ENCODE assay signal across 1 cellular context in genomic region chr12:29148958-29149690, GRCh38.
TF ChIP-seq lines count a peak whose summit lies in the region.

Gene FAR2, plus strand, starts transcription at chr12:29149278. Its CDS starts 121,172 bp downstream, at chr12:29270450.

TF ChIP-seq in K562, 482 proteins besides CTCF, POLR2A, EP300 and RAD21 (continued from another document and continues in another):
- TF ChIP-seq, protein P1, sequence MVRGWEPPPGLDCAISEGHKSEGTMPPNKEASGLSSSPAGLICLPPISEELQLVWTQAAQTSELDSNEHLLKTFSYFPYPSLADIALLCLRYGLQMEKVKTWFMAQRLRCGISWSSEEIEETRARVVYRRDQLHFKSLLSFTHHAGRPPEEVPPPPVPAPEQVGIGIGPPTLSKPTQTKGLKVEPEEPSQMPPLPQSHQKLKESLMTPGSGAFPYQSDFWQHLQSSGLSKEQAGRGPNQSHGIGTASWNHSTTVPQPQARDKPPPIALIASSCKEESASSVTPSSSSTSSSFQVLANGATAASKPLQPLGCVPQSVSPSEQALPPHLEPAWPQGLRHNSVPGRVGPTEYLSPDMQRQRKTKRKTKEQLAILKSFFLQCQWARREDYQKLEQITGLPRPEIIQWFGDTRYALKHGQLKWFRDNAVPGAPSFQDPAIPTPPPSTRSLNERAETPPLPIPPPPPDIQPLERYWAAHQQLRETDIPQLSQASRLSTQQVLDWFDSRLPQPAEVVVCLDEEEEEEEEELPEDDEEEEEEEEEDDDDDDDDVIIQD (CRISPR knock-in tag; IDR thresholded peaks at IDR 0.05) = no peak
- TF ChIP-seq PML (IDR thresholded peaks at IDR 0.05; ENCODE audit: low read length) = no peak
- TF ChIP-seq RBFOX2 (IDR thresholded peaks at IDR 0.05; ENCODE audit: low read depth, low read length) = peak; percentile 79
- TF ChIP-seq, protein P2, sequence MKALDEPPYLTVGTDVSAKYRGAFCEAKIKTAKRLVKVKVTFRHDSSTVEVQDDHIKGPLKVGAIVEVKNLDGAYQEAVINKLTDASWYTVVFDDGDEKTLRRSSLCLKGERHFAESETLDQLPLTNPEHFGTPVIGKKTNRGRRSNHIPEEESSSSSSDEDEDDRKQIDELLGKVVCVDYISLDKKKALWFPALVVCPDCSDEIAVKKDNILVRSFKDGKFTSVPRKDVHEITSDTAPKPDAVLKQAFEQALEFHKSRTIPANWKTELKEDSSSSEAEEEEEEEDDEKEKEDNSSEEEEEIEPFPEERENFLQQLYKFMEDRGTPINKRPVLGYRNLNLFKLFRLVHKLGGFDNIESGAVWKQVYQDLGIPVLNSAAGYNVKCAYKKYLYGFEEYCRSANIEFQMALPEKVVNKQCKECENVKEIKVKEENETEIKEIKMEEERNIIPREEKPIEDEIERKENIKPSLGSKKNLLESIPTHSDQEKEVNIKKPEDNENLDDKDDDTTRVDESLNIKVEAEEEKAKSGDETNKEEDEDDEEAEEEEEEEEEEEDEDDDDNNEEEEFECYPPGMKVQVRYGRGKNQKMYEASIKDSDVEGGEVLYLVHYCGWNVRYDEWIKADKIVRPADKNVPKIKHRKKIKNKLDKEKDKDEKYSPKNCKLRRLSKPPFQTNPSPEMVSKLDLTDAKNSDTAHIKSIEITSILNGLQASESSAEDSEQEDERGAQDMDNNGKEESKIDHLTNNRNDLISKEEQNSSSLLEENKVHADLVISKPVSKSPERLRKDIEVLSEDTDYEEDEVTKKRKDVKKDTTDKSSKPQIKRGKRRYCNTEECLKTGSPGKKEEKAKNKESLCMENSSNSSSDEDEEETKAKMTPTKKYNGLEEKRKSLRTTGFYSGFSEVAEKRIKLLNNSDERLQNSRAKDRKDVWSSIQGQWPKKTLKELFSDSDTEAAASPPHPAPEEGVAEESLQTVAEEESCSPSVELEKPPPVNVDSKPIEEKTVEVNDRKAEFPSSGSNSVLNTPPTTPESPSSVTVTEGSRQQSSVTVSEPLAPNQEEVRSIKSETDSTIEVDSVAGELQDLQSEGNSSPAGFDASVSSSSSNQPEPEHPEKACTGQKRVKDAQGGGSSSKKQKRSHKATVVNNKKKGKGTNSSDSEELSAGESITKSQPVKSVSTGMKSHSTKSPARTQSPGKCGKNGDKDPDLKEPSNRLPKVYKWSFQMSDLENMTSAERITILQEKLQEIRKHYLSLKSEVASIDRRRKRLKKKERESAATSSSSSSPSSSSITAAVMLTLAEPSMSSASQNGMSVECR (CRISPR knock-in tag; IDR thresholded peaks at IDR 0.05) = no peak
- no peak for TF ChIP-seq GTF2A2 (tag; IDR thresholded peaks at IDR 0.05)
- no peak for TF ChIP-seq C11orf30 (IDR thresholded peaks at IDR 0.05; ENCODE audit: low read depth)
- no peak for TF ChIP-seq LEF1 (IDR thresholded peaks at IDR 0.05)
- no peak for TF ChIP-seq ZNF253 (CRISPR knock-in tag; conservative IDR thresholded peaks at IDR 0.05)
- TF ChIP-seq RNF2 (IDR thresholded peaks at IDR 0.05) = 0 out of 2 replicates have a peak, but pooled peaks have one; percentile 20
- TF ChIP-seq, protein P3, sequence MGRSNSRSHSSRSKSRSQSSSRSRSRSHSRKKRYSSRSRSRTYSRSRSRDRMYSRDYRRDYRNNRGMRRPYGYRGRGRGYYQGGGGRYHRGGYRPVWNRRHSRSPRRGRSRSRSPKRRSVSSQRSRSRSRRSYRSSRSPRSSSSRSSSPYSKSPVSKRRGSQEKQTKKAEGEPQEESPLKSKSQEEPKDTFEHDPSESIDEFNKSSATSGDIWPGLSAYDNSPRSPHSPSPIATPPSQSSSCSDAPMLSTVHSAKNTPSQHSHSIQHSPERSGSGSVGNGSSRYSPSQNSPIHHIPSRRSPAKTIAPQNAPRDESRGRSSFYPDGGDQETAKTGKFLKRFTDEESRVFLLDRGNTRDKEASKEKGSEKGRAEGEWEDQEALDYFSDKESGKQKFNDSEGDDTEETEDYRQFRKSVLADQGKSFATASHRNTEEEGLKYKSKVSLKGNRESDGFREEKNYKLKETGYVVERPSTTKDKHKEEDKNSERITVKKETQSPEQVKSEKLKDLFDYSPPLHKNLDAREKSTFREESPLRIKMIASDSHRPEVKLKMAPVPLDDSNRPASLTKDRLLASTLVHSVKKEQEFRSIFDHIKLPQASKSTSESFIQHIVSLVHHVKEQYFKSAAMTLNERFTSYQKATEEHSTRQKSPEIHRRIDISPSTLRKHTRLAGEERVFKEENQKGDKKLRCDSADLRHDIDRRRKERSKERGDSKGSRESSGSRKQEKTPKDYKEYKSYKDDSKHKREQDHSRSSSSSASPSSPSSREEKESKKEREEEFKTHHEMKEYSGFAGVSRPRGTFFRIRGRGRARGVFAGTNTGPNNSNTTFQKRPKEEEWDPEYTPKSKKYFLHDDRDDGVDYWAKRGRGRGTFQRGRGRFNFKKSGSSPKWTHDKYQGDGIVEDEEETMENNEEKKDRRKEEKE (IDR thresholded peaks at IDR 0.05; ENCODE audit: borderline replicate concordance in 1 of 2, control insufficient read depth in 1 of 2, low read depth in 2 of 2, low read length in 1 of 2) = no peak
- no peak for TF ChIP-seq MED1 (CRISPR knock-in tag; IDR thresholded peaks at IDR 0.05; ENCODE audit: borderline replicate concordance)
- TF ChIP-seq, protein P4, sequence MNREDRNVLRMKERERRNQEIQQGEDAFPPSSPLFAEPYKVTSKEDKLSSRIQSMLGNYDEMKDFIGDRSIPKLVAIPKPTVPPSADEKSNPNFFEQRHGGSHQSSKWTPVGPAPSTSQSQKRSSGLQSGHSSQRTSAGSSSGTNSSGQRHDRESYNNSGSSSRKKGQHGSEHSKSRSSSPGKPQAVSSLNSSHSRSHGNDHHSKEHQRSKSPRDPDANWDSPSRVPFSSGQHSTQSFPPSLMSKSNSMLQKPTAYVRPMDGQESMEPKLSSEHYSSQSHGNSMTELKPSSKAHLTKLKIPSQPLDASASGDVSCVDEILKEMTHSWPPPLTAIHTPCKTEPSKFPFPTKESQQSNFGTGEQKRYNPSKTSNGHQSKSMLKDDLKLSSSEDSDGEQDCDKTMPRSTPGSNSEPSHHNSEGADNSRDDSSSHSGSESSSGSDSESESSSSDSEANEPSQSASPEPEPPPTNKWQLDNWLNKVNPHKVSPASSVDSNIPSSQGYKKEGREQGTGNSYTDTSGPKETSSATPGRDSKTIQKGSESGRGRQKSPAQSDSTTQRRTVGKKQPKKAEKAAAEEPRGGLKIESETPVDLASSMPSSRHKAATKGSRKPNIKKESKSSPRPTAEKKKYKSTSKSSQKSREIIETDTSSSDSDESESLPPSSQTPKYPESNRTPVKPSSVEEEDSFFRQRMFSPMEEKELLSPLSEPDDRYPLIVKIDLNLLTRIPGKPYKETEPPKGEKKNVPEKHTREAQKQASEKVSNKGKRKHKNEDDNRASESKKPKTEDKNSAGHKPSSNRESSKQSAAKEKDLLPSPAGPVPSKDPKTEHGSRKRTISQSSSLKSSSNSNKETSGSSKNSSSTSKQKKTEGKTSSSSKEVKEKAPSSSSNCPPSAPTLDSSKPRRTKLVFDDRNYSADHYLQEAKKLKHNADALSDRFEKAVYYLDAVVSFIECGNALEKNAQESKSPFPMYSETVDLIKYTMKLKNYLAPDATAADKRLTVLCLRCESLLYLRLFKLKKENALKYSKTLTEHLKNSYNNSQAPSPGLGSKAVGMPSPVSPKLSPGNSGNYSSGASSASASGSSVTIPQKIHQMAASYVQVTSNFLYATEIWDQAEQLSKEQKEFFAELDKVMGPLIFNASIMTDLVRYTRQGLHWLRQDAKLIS (CRISPR knock-in tag; IDR thresholded peaks at IDR 0.05) = no peak
- no peak for TF ChIP-seq ELF2 (CRISPR knock-in tag; IDR thresholded peaks at IDR 0.05)
- TF ChIP-seq, protein P5, sequence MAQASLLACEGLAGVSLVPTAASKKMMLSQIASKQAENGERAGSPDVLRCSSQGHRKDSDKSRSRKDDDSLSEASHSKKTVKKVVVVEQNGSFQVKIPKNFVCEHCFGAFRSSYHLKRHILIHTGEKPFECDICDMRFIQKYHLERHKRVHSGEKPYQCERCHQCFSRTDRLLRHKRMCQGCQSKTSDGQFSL (CRISPR knock-in tag; IDR thresholded peaks at IDR 0.05) = no peak
- TF ChIP-seq, protein P5 (tag; IDR thresholded peaks at IDR 0.05) = no peak
- no peak for TF ChIP-seq HMG20B (CRISPR knock-in tag; IDR thresholded peaks at IDR 0.05)
- TF ChIP-seq KLF13 (tag; IDR thresholded peaks at IDR 0.05; ENCODE audit: borderline replicate concordance, low read depth) = no peak
- TF ChIP-seq NCOA1 (IDR thresholded peaks at IDR 0.05; ENCODE audit: low read depth) = no peak
- no peak for TF ChIP-seq BACH1 (tag; IDR thresholded peaks at IDR 0.05)
- TF ChIP-seq, protein P6, sequence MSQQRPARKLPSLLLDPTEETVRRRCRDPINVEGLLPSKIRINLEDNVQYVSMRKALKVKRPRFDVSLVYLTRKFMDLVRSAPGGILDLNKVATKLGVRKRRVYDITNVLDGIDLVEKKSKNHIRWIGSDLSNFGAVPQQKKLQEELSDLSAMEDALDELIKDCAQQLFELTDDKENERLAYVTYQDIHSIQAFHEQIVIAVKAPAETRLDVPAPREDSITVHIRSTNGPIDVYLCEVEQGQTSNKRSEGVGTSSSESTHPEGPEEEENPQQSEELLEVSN (IDR thresholded peaks at IDR 0.05; ENCODE audit: borderline replicate concordance in 1 of 2, extremely low read depth in 1 of 2, insufficient read depth in 1 of 2, insufficient read length in 1 of 2, low read depth in 1 of 2, low read length in 1 of 2, poor library complexity in 1 of 2, severe bottlenecking in 1 of 2) = peak in 1 of 2 experiments; percentile 47
- no peak for TF ChIP-seq RB1 (IDR thresholded peaks at IDR 0.05; ENCODE audit: low read depth)
- TF ChIP-seq RAD51 (IDR thresholded peaks at IDR 0.05; ENCODE audit: borderline replicate concordance, low read depth) = no peak
- no peak for TF ChIP-seq ILF3 (IDR thresholded peaks at IDR 0.05; ENCODE audit: borderline replicate concordance)
- no peak for TF ChIP-seq NR0B1 (IDR thresholded peaks at IDR 0.05; ENCODE audit: partially characterized antibody)
- no peak for TF ChIP-seq GABPB2 (CRISPR knock-in tag; conservative IDR thresholded peaks at IDR 0.05)
- TF ChIP-seq KDM2B (CRISPR knock-in tag; IDR thresholded peaks at IDR 0.05) = no peak
- TF ChIP-seq PHF8 (IDR thresholded peaks at IDR 0.05; ENCODE audit: borderline replicate concordance, low read length) = peak; percentile 52; the same call in 1 of the 2 replicates
- TF ChIP-seq NUFIP1 (IDR thresholded peaks at IDR 0.05; ENCODE audit: partially characterized antibody) = no peak
- TF ChIP-seq KDM5B (IDR thresholded peaks at IDR 0.05; ENCODE audit: insufficient replicate concordance, low read depth, low read length) = no peak
- TF ChIP-seq COPS2 (conservative IDR thresholded peaks at IDR 0.05) = no peak
- TF ChIP-seq, protein P7, sequence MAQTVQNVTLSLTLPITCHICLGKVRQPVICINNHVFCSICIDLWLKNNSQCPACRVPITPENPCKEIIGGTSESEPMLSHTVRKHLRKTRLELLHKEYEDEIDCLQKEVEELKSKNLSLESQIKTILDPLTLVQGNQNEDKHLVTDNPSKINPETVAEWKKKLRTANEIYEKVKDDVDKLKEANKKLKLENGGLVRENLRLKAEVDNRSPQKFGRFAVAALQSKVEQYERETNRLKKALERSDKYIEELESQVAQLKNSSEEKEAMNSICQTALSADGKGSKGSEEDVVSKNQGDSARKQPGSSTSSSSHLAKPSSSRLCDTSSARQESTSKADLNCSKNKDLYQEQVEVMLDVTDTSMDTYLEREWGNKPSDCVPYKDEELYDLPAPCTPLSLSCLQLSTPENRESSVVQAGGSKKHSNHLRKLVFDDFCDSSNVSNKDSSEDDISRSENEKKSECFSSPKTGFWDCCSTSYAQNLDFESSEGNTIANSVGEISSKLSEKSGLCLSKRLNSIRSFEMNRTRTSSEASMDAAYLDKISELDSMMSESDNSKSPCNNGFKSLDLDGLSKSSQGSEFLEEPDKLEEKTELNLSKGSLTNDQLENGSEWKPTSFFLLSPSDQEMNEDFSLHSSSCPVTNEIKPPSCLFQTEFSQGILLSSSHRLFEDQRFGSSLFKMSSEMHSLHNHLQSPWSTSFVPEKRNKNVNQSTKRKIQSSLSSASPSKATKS (CRISPR knock-in tag; IDR thresholded peaks at IDR 0.05) = no peak
- 0 out of 2 replicates have a peak, but pooled peaks have one; percentile 30 for TF ChIP-seq GABPB1 (CRISPR knock-in tag; IDR thresholded peaks at IDR 0.05)
- no peak for TF ChIP-seq E2F4 (CRISPR knock-in tag; IDR thresholded peaks at IDR 0.05; ENCODE audit: low read depth)
- no peak for TF ChIP-seq KAT7 (CRISPR knock-in tag; IDR thresholded peaks at IDR 0.05; ENCODE audit: borderline replicate concordance)
- TF ChIP-seq MCM7 (IDR thresholded peaks at IDR 0.05) = 0 out of 4 replicates have a peak, but pooled peaks of 1 of the 2 experiments have one; percentile 39
- TF ChIP-seq BDP1 (IDR thresholded peaks at IDR 0.05; ENCODE audit: insufficient read depth, insufficient read length) = no peak
- TF ChIP-seq KAT2B (IDR thresholded peaks at IDR 0.05; ENCODE audit: low read depth, low read length) = no peak
- no peak for TF ChIP-seq TCF3 (CRISPR knock-in tag; IDR thresholded peaks at IDR 0.05)
- no peak for TF ChIP-seq MTA3 (IDR thresholded peaks at IDR 0.05; ENCODE audit: borderline replicate concordance)
- TF ChIP-seq HNRNPUL1 (IDR thresholded peaks at IDR 0.05; ENCODE audit: low read length) = no peak
- TF ChIP-seq L3MBTL2 (IDR thresholded peaks at IDR 0.05) = no peak
- no peak for TF ChIP-seq HNRNPK (IDR thresholded peaks at IDR 0.05; ENCODE audit: low read depth, low read length, poor library complexity, severe bottlenecking)
- no peak for TF ChIP-seq POLR2AphosphoS2 (IDR thresholded peaks at IDR 0.05; ENCODE audit: low read length)
- peak; percentile 39; the same call in 1 of the 2 replicates for TF ChIP-seq EGR1 (conservative IDR thresholded peaks at IDR 0.05)
- no peak for TF ChIP-seq LARP7 (IDR thresholded peaks at IDR 0.05)
- no peak for TF ChIP-seq PTRF (tag; IDR thresholded peaks at IDR 0.05)
- no peak for TF ChIP-seq PTTG1 (tag; IDR thresholded peaks at IDR 0.05; ENCODE audit: low read depth)
- peak; percentile 77 for TF ChIP-seq POLR2H (tag; IDR thresholded peaks at IDR 0.05; ENCODE audit: low read depth)
- no peak for TF ChIP-seq KLF16 (IDR thresholded peaks at IDR 0.05)
- TF ChIP-seq NELFE (IDR thresholded peaks at IDR 0.05; ENCODE audit: insufficient read depth, insufficient read length) = no peak
- TF ChIP-seq ZNF165 (CRISPR knock-in tag; IDR thresholded peaks at IDR 0.05; ENCODE audit: borderline replicate concordance) = no peak
